Comparison of ENCODE assay signal across 1 cellular context in genomic region chr19:39400997-39401548, GRCh38.
TF ChIP-seq lines count a peak whose summit lies in the region.

No MANE protein-coding gene starts in this region.

TF ChIP-seq in H1, 55 proteins besides CTCF, POLR2A, EP300 and RAD21:
- TF ChIP-seq BACH1 (IDR thresholded peaks at IDR 0.05; ENCODE audit: low read length) (no peak), POLR2AphosphoS5 (IDR thresholded peaks at IDR 0.05; ENCODE audit: low read depth, low read length) (no peak; the same call in 1 of the 2 replicates), GTF2F1 (IDR thresholded peaks at IDR 0.05; ENCODE audit: borderline replicate concordance, low read depth, low read length) (no peak), CHD7 (IDR thresholded peaks at IDR 0.05; ENCODE audit: insufficient replicate concordance, low read length) (no peak), PHF8 (conservative IDR thresholded peaks at IDR 0.05; ENCODE audit: low read depth, low read length) (no peak), CHD1 (IDR thresholded peaks at IDR 0.05; ENCODE audit: low read depth, low read length) (no peak), CHD2 (IDR thresholded peaks at IDR 0.05; ENCODE audit: low read length) (no peak)
- TF ChIP-seq, protein P1, sequence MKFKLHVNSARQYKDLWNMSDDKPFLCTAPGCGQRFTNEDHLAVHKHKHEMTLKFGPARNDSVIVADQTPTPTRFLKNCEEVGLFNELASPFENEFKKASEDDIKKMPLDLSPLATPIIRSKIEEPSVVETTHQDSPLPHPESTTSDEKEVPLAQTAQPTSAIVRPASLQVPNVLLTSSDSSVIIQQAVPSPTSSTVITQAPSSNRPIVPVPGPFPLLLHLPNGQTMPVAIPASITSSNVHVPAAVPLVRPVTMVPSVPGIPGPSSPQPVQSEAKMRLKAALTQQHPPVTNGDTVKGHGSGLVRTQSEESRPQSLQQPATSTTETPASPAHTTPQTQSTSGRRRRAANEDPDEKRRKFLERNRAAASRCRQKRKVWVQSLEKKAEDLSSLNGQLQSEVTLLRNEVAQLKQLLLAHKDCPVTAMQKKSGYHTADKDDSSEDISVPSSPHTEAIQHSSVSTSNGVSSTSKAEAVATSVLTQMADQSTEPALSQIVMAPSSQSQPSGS (IDR thresholded peaks at IDR 0.05; ENCODE audit: low read length) = no peak
- TF ChIP-seq, protein P2, sequence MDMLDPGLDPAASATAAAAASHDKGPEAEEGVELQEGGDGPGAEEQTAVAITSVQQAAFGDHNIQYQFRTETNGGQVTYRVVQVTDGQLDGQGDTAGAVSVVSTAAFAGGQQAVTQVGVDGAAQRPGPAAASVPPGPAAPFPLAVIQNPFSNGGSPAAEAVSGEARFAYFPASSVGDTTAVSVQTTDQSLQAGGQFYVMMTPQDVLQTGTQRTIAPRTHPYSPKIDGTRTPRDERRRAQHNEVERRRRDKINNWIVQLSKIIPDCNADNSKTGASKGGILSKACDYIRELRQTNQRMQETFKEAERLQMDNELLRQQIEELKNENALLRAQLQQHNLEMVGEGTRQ (IDR thresholded peaks at IDR 0.05; ENCODE audit: low read length) = no peak
- TF ChIP-seq, protein P3, sequence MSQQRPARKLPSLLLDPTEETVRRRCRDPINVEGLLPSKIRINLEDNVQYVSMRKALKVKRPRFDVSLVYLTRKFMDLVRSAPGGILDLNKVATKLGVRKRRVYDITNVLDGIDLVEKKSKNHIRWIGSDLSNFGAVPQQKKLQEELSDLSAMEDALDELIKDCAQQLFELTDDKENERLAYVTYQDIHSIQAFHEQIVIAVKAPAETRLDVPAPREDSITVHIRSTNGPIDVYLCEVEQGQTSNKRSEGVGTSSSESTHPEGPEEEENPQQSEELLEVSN (IDR thresholded peaks at IDR 0.05) = no peak
